Comparison of ENCODE assay signal across 8 cellular contexts in the genomic region with DNA sequence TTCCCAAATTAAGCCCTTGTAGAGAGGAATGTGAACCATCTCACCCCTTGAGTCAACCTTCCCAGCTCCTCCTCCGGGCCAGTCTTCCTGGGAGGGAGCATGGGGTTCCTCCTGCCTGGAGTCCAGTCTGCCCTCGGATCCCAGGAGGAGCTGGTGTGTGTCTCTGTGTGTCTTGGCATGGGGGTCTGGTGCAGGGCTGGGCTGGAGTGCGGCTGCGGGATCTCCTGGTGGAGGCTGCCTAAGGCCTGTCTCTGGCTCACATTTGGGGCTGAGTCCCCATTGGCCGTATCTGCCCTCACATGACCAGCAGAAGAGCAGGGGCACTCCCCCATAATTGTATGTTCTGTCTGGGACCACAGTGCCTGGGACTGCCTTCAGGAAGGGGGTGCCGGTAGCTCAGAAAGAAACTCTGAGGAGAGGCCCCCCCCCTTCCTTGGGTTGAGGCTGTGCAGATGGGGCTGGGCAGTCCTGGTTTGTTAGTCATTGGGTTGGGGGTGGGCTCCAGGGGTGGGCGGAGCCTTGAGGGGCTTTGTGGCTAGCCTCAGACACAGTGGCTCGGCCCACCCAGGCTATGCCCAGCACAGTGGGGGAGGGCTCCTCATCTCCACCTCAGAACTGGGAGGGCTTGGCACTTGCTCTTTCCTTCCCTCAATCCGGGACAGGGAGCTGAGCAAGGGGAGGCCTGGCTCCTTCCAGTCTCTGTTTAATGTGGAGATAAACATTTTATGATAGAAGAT. TPM values are rescaled to one million over a fixed set of nuclear protein-coding genes. Genes with fewer than 3 reads are reported as not detected.
DNase-seq lines count a peak whose midpoint lies in the region; ATAC-seq and TF ChIP-seq lines count a peak whose summit lies in the region.

No MANE protein-coding gene starts in this region.

- no peak for ATAC-seq in omental fat pad (ENCODE audit: low FRiP score)
- no peak for ATAC-seq in HG02981 (IDR thresholded peaks at IDR 0.05; ENCODE audit: unreplicated experiment)

- H3K4me1 ChIP-seq in adipocyte (ENCODE audit: control insufficient read depth, insufficient read depth, low read length), result peaks cover 51% of the 10 kb centered on the region
- H3K4me1 ChIP-seq in urinary bladder (ENCODE audit: insufficient read depth), result peaks cover 4% of the 10 kb centered on the region

- 22% methylated on average over 9 of the region's 9 CpGs for WGBS in urinary bladder

- peak overlapping the region; percentile 91 for H3K9ac ChIP-seq in adipocyte (ENCODE audit: low read length)

- peaks cover 5% of the 10 kb centered on the region for H3K27me3 ChIP-seq in adipocyte (replicated peaks; ENCODE audit: control insufficient read depth, insufficient read depth, low read length)

- peaks cover 46% of the 10 kb centered on the region for H3K27me3 Mint-ChIP-seq in activated naive CD4-positive, alpha-beta T cell treated with anti-CD3 and anti-CD28 coated beads, Interleukin-2, amount 10 ng/mL, durations not matched to agents 7 days and 5 days

- H3K27ac ChIP-seq in urinary bladder (ENCODE audit: low read depth), result peak overlapping the region; percentile 33

- TF ChIP-seq CTCF in omental fat pad (IDR thresholded peaks at IDR 0.05), result no peak

- H3K4me3 ChIP-seq in adipocyte (ENCODE audit: low read length) (peak overlapping the region; percentile 84), urinary bladder (ENCODE audit: low read depth, low read length) (no peak overlapping the region)

- DNase-seq in activated naive CD4-positive, alpha-beta T cell treated with anti-CD3 and anti-CD28 coated beads, Interleukin-2, amount 10 ng/mL, durations not matched to agents 7 days and 5 days, result no peak
- no peak for DNase-seq in activated naive CD4-positive, alpha-beta T cell (lab: John Stamatoyannopoulos, UW)
- DNase-seq in adipocyte (ENCODE audit: low read depth), result peak; percentile 43
- peak; percentile 96 for DNase-seq in islet precursor cell
- no peak for DNase-seq in omental fat pad (ENCODE audit: low spot score)
- no peak for DNase-seq in NCI-H748 (lab: John Stamatoyannopoulos, UW; ENCODE audit: unreplicated experiment)

- H3K9me3 Mint-ChIP-seq in activated naive CD4-positive, alpha-beta T cell treated with anti-CD3 and anti-CD28 coated beads, Interleukin-2, amount 10 ng/mL, durations not matched to agents 7 days and 5 days, result no peaks in the 10 kb centered on the region

- no peak overlapping the region for H3K27ac Mint-ChIP-seq in activated naive CD4-positive, alpha-beta T cell treated with anti-CD3 and anti-CD28 coated beads, Interleukin-2, amount 10 ng/mL, durations not matched to agents 7 days and 5 days

- peaks cover 15% of the 10 kb centered on the region for H3K36me3 Mint-ChIP-seq in activated naive CD4-positive, alpha-beta T cell treated with anti-CD3 and anti-CD28 coated beads, Interleukin-2, amount 10 ng/mL, durations not matched to agents 7 days and 5 days

- peaks cover 69% of the 10 kb centered on the region for H3K4me1 Mint-ChIP-seq in activated naive CD4-positive, alpha-beta T cell treated with anti-CD3 and anti-CD28 coated beads, Interleukin-2, amount 10 ng/mL, durations not matched to agents 7 days and 5 days

- CTCF ChIA-PET in activated naive CD4-positive, alpha-beta T cell treated with anti-CD3 and anti-CD28 coated beads, Interleukin-2, amount 10 ng/mL, durations not matched to agents 7 days and 5 days (lab: Charles Lee), result interaction anchor here (0.6 to 9.8 kb wide), 44 partner anchors 8 to 734 kb away, joined by 3 to 106 read pairs (median 4); partner anchors contain the start of genes C2CD2L, CBL, HMBS and USP2

- peak overlapping the region; percentile 26 for H3K4me3 Mint-ChIP-seq in activated naive CD4-positive, alpha-beta T cell treated with anti-CD3 and anti-CD28 coated beads, Interleukin-2, amount 10 ng/mL, durations not matched to agents 7 days and 5 days

- no peaks in the 10 kb centered on the region for H3K9me3 ChIP-seq in adipocyte (ENCODE audit: control insufficient read depth, low read length)

- H3K36me3 ChIP-seq in adipocyte (ENCODE audit: control insufficient read depth, insufficient read depth, low read length, severe bottlenecking) (no peaks in the 10 kb centered on the region), urinary bladder (ENCODE audit: insufficient read depth) (no peaks in the 10 kb centered on the region)

RNA-seq across cellular contexts. Expression of gene C1QTNF5, which starts 2.9 kb away (rescaled TPM):
- total RNA-seq in urinary bladder (17.4 TPM), omental fat pad (10 to 100 TPM; 18.0 to 74.2 (median 35.5) TPM)
- polyA plus RNA-seq in urinary bladder, result 46.7 TPM

RNA-seq across cellular contexts. Expression of gene RNF26, which starts 3.4 kb away (rescaled TPM):
- total RNA-seq in urinary bladder, result 4.7 TPM
- 33.3 TPM for polyA plus RNA-seq in urinary bladder
- 10 to 100 TPM in 1 of 4 donors, 1 to 10 TPM in 3; 8.9 to 11.1 (median 9.4) TPM for total RNA-seq in omental fat pad

RNA-seq across cellular contexts. Expression of gene MFRP, which starts 8.8 kb away (rescaled TPM):
- total RNA-seq in urinary bladder, result not detected
- polyA plus RNA-seq in urinary bladder, result 0.03 TPM
- total RNA-seq in omental fat pad, result not detected

RNA-seq across cellular contexts. Expression of gene MCAM, which starts 20.8 kb away (rescaled TPM):
- total RNA-seq in urinary bladder (154 TPM), omental fat pad (1,000 to 10,000 TPM in 1 of 4 donors, 100 to 1,000 TPM in 3; 613 to 1,211 (median 746) TPM)
- 451 TPM for polyA plus RNA-seq in urinary bladder

RNA-seq across cellular contexts. Expression of gene USP2, which starts 43.7 kb away (rescaled TPM):
- total RNA-seq in urinary bladder, result 1.1 TPM
- polyA plus RNA-seq in urinary bladder, result 4.8 TPM
- 10 to 100 TPM in 2 of 4 donors, under 1 TPM in 2; 0.63 to 18.7 (median 9.2) TPM for total RNA-seq in omental fat pad

Comparison
In these comparisons a context has a peak if more than half of its experiments do, and no peak if none do; other contexts are left out.
1. DNase-seq: peak in adipocyte (single experiment) and islet precursor cell (single experiment); none in activated naive CD4-positive, alpha-beta T cell treated with anti-CD3 and anti-CD28 coated beads, Interleukin-2, amount 10 ng/mL, durations not matched to agents 7 days and 5 days (single experiment), activated naive CD4-positive, alpha-beta T cell (0 of 4), omental fat pad (single experiment) and NCI-H748 (single experiment).